Comparison of ENCODE assay signal across 8 cellular contexts in genomic region chr5:122500245-122501086, GRCh38.
DNase-seq lines count a peak whose midpoint lies in the region; ATAC-seq and TF ChIP-seq lines count a peak whose summit lies in the region.

No MANE protein-coding gene starts in this region.

- ATAC-seq in HG02798 (IDR thresholded peaks at IDR 0.05; ENCODE audit: poor library complexity, unreplicated experiment) (peak; percentile 57), GM21576 (IDR thresholded peaks at IDR 0.05; ENCODE audit: unreplicated experiment) (no peak), GM19328 (IDR thresholded peaks at IDR 0.05; ENCODE audit: unreplicated experiment) (no peak), GM21423 (IDR thresholded peaks at IDR 0.05; ENCODE audit: unreplicated experiment) (no peak)

- H3K27me3 Mint-ChIP-seq in osteocyte (ENCODE audit: unreplicated experiment) = peaks cover 6% of the 10 kb centered on the region

- peak overlapping the region; percentile 67 for H3K4me3 Mint-ChIP-seq in osteocyte (ENCODE audit: unreplicated experiment)

- peak overlapping the region; percentile 89 for H3K27ac Mint-ChIP-seq in osteocyte (ENCODE audit: unreplicated experiment)

- peaks cover 26% of the 10 kb centered on the region for H3K4me1 Mint-ChIP-seq in osteocyte (ENCODE audit: unreplicated experiment)

- DNase-seq in ELF-1 (ENCODE audit: low read depth, low spot score) = peak; percentile 76
- peak; percentile 21 for DNase-seq in SHP77 treated with DMSO at 0.1 percent for 48 hours (lab: John Stamatoyannopoulos, UW)
- DNase-seq in fibroblast of the conjunctiva (ENCODE audit: low read depth) = peak; percentile 65
- no peak for DNase-seq in osteocyte (ENCODE audit: extremely low spot score, unreplicated experiment)

- H3K9me3 Mint-ChIP-seq in osteocyte (ENCODE audit: unreplicated experiment) = no peaks in the 10 kb centered on the region

- TF ChIP-seq CTCF in osteocyte (IDR thresholded peaks at IDR 0.05) = peak; percentile 78

- H3K36me3 Mint-ChIP-seq in osteocyte (ENCODE audit: unreplicated experiment) = no peaks in the 10 kb centered on the region
